Comparison of ENCODE assay signal across 8 cellular contexts in genomic region chr6:130872250-130873095, GRCh38. TPM values are rescaled to one million over a fixed set of nuclear protein-coding genes. Genes with fewer than 3 reads are reported as not detected.
DNase-seq lines count a peak whose midpoint lies in the region; ATAC-seq and TF ChIP-seq lines count a peak whose summit lies in the region.

No MANE protein-coding gene starts in this region.

- H3K27ac Mint-ChIP-seq in naive thymus-derived CD4-positive, alpha-beta T cell: no peak overlapping the region
- no peak overlapping the region for H3K27ac Mint-ChIP-seq in stimulated activated naive B cell treated with anti-CD40 and anti-IgM and Interleukin-4, amounts not matched to agents 10 μg/mL and 1 μg/mL and 100 μg/mL, for 72 hours

- peak; percentile 96 for TF ChIP-seq CTCF in GM12873 (IDR thresholded peaks at IDR 0.05; ENCODE audit: insufficient read depth, low read depth, low read length, missing control alignments)
- TF ChIP-seq CTCF in epithelial cell of esophagus (IDR thresholded peaks at IDR 0.05; ENCODE audit: insufficient read depth, low read depth, low read length, missing control alignments): peak; percentile 99

- no peak overlapping the region for H3K4me3 Mint-ChIP-seq in naive thymus-derived CD4-positive, alpha-beta T cell
- H3K4me3 Mint-ChIP-seq in stimulated activated naive B cell treated with anti-CD40 and anti-IgM and Interleukin-4, amounts not matched to agents 10 μg/mL and 1 μg/mL and 100 μg/mL, for 72 hours: no peak overlapping the region

- H3K9me3 Mint-ChIP-seq in naive thymus-derived CD4-positive, alpha-beta T cell: no peaks in the 10 kb centered on the region
- H3K9me3 Mint-ChIP-seq in stimulated activated naive B cell treated with anti-CD40 and anti-IgM and Interleukin-4, amounts not matched to agents 10 μg/mL and 1 μg/mL and 100 μg/mL, for 72 hours: no peaks in the 10 kb centered on the region

- peak; percentile 70 for ATAC-seq in HG02678 (IDR thresholded peaks at IDR 0.05; ENCODE audit: unreplicated experiment)
- peak; percentile 74 for ATAC-seq in naive thymus-derived CD4-positive, alpha-beta T cell
- peak; percentile 57 to 58 for ATAC-seq in stimulated activated naive B cell treated with anti-CD40 and anti-IgM and Interleukin-4, amounts not matched to agents 10 μg/mL and 1 μg/mL and 100 μg/mL, for 72 hours (replicated peaks)

- no peaks in the 10 kb centered on the region for H3K27me3 Mint-ChIP-seq in naive thymus-derived CD4-positive, alpha-beta T cell
- H3K27me3 Mint-ChIP-seq in stimulated activated naive B cell treated with anti-CD40 and anti-IgM and Interleukin-4, amounts not matched to agents 10 μg/mL and 1 μg/mL and 100 μg/mL, for 72 hours: no peaks in the 10 kb centered on the region

- POLR2A ChIA-PET in naive thymus-derived CD4-positive, alpha-beta T cell (lab: Charles Lee): no interaction called here

- H3K4me3 ChIP-seq in epithelial cell of esophagus (ENCODE audit: low read length): no peak overlapping the region
- no peak overlapping the region for H3K4me3 ChIP-seq in naive thymus-derived CD4-positive, alpha-beta T cell (ENCODE audit: low read length)

- H3K4me1 ChIP-seq in naive thymus-derived CD4-positive, alpha-beta T cell (ENCODE audit: control insufficient read depth in 2 of 2, insufficient read depth in 2 of 2, low read length in 2 of 2): no peaks in the 10 kb centered on the region

- no peaks in the 10 kb centered on the region for H3K36me3 ChIP-seq in naive thymus-derived CD4-positive, alpha-beta T cell (ENCODE audit: control insufficient read depth in 2 of 3, insufficient read depth in 3 of 3, low read length in 3 of 3)

- H3K27ac ChIP-seq in naive thymus-derived CD4-positive, alpha-beta T cell (ENCODE audit: low read depth, low read length): no peak overlapping the region

- H3K36me3 Mint-ChIP-seq in naive thymus-derived CD4-positive, alpha-beta T cell: peaks cover 0 to 9% (median 6%) of the 10 kb centered on the region in 5 donors
- peaks cover 19 to 21% of the 10 kb centered on the region in 2 donors for H3K36me3 Mint-ChIP-seq in stimulated activated naive B cell treated with anti-CD40 and anti-IgM and Interleukin-4, amounts not matched to agents 10 μg/mL and 1 μg/mL and 100 μg/mL, for 72 hours

- H3K9me3 ChIP-seq in naive thymus-derived CD4-positive, alpha-beta T cell (ENCODE audit: control insufficient read depth in 2 of 3, low read length in 3 of 3): no peaks in the 10 kb centered on the region

- CTCF ChIA-PET in naive thymus-derived CD4-positive, alpha-beta T cell (lab: Charles Lee): interaction anchor here (0.7 to 1.6 kb wide), 5 partner anchors 13 to 1373 kb away, joined by 3 to 6 read pairs (median 3); no protein-coding TSS in a partner anchor

- peak; percentile 81 for DNase-seq in NCI-H82 (lab: John Stamatoyannopoulos, UW)
- DNase-seq in activated CD8-positive, alpha-beta memory T cell treated with anti-CD3 and anti-CD28 coated beads for 4 hours (ENCODE audit: low read depth in 2 of 2): peak; percentile 33 to 39
- peak; percentile 59 for DNase-seq in epithelial cell of esophagus (ENCODE audit: low read depth)
- DNase-seq in naive thymus-derived CD4-positive, alpha-beta T cell: peak; percentile 14 to 65 (median 52)
- peak; percentile 33 for DNase-seq in stimulated activated naive B cell treated with anti-CD40 and anti-IgM and Interleukin-4, amounts not matched to agents 10 μg/mL and 1 μg/mL and 100 μg/mL, for 72 hours
- no peak for DNase-seq in OCI-M2 (lab: John Stamatoyannopoulos, UW; ENCODE audit: unreplicated experiment)

- peaks cover 2 to 6% (median 4%) of the 10 kb centered on the region in 7 donors for H3K4me1 Mint-ChIP-seq in naive thymus-derived CD4-positive, alpha-beta T cell
- H3K4me1 Mint-ChIP-seq in stimulated activated naive B cell treated with anti-CD40 and anti-IgM and Interleukin-4, amounts not matched to agents 10 μg/mL and 1 μg/mL and 100 μg/mL, for 72 hours: peaks cover 11 to 18% of the 10 kb centered on the region in 2 donors

- intact Hi-C loops in naive thymus-derived CD4-positive, alpha-beta T cell (cut with micrococcal nuclease): loop anchor here (1.0 kb wide), 4 partner anchors 550 to 1373 kb away; no protein-coding TSS in a partner anchor

- no peaks in the 10 kb centered on the region for H3K27me3 ChIP-seq in naive thymus-derived CD4-positive, alpha-beta T cell (ENCODE audit: control insufficient read depth in 2 of 2, insufficient read depth in 2 of 2, low read length in 2 of 2)

RNA-seq across cellular contexts. Expression of gene SMLR1, which starts 45.3 kb away (rescaled TPM):
- not detected for total RNA-seq in naive thymus-derived CD4-positive, alpha-beta T cell
- polyA plus RNA-seq in naive thymus-derived CD4-positive, alpha-beta T cell: not detected
